ENCODE assay signal across 8 cellular contexts in genomic region chr3:57228734-57229505, GRCh38. TPM values are rescaled to one million over a fixed set of nuclear protein-coding genes. Genes with fewer than 3 reads are reported as not detected.
A peak's percentile ranks its signal among the peaks of the same experiment; 100 is the strongest.
DNase-seq lines count a peak whose midpoint lies in the region; ATAC-seq and TF ChIP-seq lines count a peak whose summit lies in the region.

No MANE protein-coding gene starts in this region.

- POLR2A ChIA-PET in WTC11 (lab: Charles Lee), result interaction anchor here (0.6 to 2.0 kb wide), 3 partner anchors 29 to 369 kb away, joined by 3 to 8 read pairs (median 4); partner anchors contain the start of genes ARF4 and HESX1

- no peak overlapping the region for H3K27ac Mint-ChIP-seq in WTC11

- H3K4me1 Mint-ChIP-seq in WTC11, result peaks cover 26% of the 10 kb centered on the region

- no peaks in the 10 kb centered on the region for H3K9me3 ChIP-seq in HUES48 (ENCODE audit: control insufficient read depth, insufficient read depth, low read length)

- ATAC-seq in WTC11, result no peak

- no peaks in the 10 kb centered on the region for H3K36me3 ChIP-seq in HUES48 (ENCODE audit: control insufficient read depth, insufficient read depth, low read length)

- H3K9ac ChIP-seq in HUES48 (ENCODE audit: low read depth, low read length), result no peak overlapping the region

- peaks cover 9% of the 10 kb centered on the region; the same call in 1 of the 2 replicates for H3K27me3 ChIP-seq in HUES48 (ENCODE audit: control insufficient read depth, insufficient read depth, low read length)

- H3K27ac ChIP-seq in HUES48 (ENCODE audit: low read depth, low read length), result no peak overlapping the region

- in situ Hi-C loops in Caki2 (cut with HindIII; ENCODE audit: low pct_unique_long_range_greater_than_20kb, low sequenced_read_pairs), result no loop called here

- H3K4me1 ChIP-seq in HUES48 (ENCODE audit: control insufficient read depth, insufficient read depth, low read length), result peaks cover 15% of the 10 kb centered on the region

- DNase-seq in Caki2 (ENCODE audit: low read depth) (peak; percentile 46), WTC11 (ENCODE audit: low spot score) (no peak), germinal center (ENCODE audit: low spot score) (peak; percentile 9), retinal pigment epithelial cell (ENCODE audit: low read depth) (no peak), mucosa of gallbladder (ENCODE audit: low spot score) (no peak), NCI-H1092 treated with DMSO at 0.1 percent for 48 hours (lab: John Stamatoyannopoulos, UW) (no peak), DMS153 (lab: John Stamatoyannopoulos, UW) (no peak)

- TF ChIP-seq CTCF in WTC11 (IDR thresholded peaks at IDR 0.05) (no peak), retinal pigment epithelial cell (conservative IDR thresholded peaks at IDR 0.05; ENCODE audit: low read depth, low read length) (no peak)

- H3K27me3 Mint-ChIP-seq in WTC11 (ENCODE audit: low read depth), result peaks cover 6% of the 10 kb centered on the region; the same call in 1 of the 2 replicates

- 0 out of 2 replicates have a peak, but pooled peaks cover 4% of the 10 kb centered on the region for H3K9me3 Mint-ChIP-seq in WTC11

- peak overlapping the region; percentile 91 for H3K4me3 Mint-ChIP-seq in WTC11

- CTCF ChIA-PET in WTC11 (lab: Charles Lee), result interaction anchor here (0.7 to 1.5 kb wide), 7 partner anchors 50 to 169 kb away, joined by 3 to 6 read pairs (median 4); no protein-coding TSS in a partner anchor

- H3K4me3 ChIP-seq in HUES48 (ENCODE audit: low read depth, low read length), result peak overlapping the region; percentile 92
- peak overlapping the region; percentile 86 for H3K4me3 ChIP-seq in retinal pigment epithelial cell (ENCODE audit: low read length)

- H3K36me3 Mint-ChIP-seq in WTC11, result peaks cover 5% of the 10 kb centered on the region; the same call in 1 of the 2 replicates

TF ChIP-seq in WTC11, 78 proteins besides CTCF, POLR2A, EP300 and RAD21 (continues in another document):
- no peak for TF ChIP-seq CBFB (CRISPR knock-in tag; IDR thresholded peaks at IDR 0.05; ENCODE audit: low read depth)
- no peak for TF ChIP-seq GRHL2 (CRISPR knock-in tag; IDR thresholded peaks at IDR 0.05; ENCODE audit: insufficient replicate concordance, severe bottlenecking)
- no peak for TF ChIP-seq ARID4B (CRISPR knock-in tag; IDR thresholded peaks at IDR 0.05; ENCODE audit: borderline replicate concordance)
- TF ChIP-seq ZBTB43 (CRISPR knock-in tag; IDR thresholded peaks at IDR 0.05), result no peak
- no peak for TF ChIP-seq MXD4 (CRISPR knock-in tag; IDR thresholded peaks at IDR 0.05; ENCODE audit: borderline replicate concordance)
- no peak for TF ChIP-seq CREM (CRISPR knock-in tag; IDR thresholded peaks at IDR 0.05)
- no peak for TF ChIP-seq SMAD4 (CRISPR knock-in tag; IDR thresholded peaks at IDR 0.05)
- no peak for TF ChIP-seq ZNF423 (CRISPR knock-in tag; IDR thresholded peaks at IDR 0.05)
- no peak for TF ChIP-seq ZNF425 (CRISPR knock-in tag; conservative IDR thresholded peaks at IDR 0.05)
- no peak for TF ChIP-seq NR3C1 (CRISPR knock-in tag; conservative IDR thresholded peaks at IDR 0.05; ENCODE audit: low read depth)
- no peak for TF ChIP-seq TEAD4 (CRISPR knock-in tag; IDR thresholded peaks at IDR 0.05)
- no peak for TF ChIP-seq MLX (CRISPR knock-in tag; IDR thresholded peaks at IDR 0.05)
- TF ChIP-seq SMAD3 (CRISPR knock-in tag; IDR thresholded peaks at IDR 0.05; ENCODE audit: borderline replicate concordance), result no peak
- no peak for TF ChIP-seq HMGXB4 (CRISPR knock-in tag; IDR thresholded peaks at IDR 0.05)

RNA-seq across cellular contexts. Expression of gene APPL1, which starts 1.4 kb away (rescaled TPM):
- 24.4 and 29.3 TPM in 2 replicates for total RNA-seq in Caki2 (2014; rRNA removed; shearing (Covaris generic); ENCODE audit: low replicate concordance)
- total RNA-seq in WTC11 (2021) (31.2 to 35.8 TPM (median 32.0 TPM) in 3 replicates), mucosa of gallbladder (39.9 TPM)

RNA-seq across cellular contexts. Expression of gene HESX1, which starts 29.1 kb away (rescaled TPM):
- 0.84 and 1.7 TPM in 2 replicates for total RNA-seq in Caki2 (2014; rRNA removed; shearing (Covaris generic); ENCODE audit: low replicate concordance)
- total RNA-seq in WTC11 (2021), result 4.5 to 5.6 TPM (median 4.8 TPM) in 3 replicates
- 0.52 TPM for total RNA-seq in mucosa of gallbladder

Comparison
In these comparisons a context has a peak if more than half of its experiments do, and no peak if none do; other contexts are left out.
1. DNase-seq: peak in Caki2 (single experiment) and germinal center (single experiment); none in WTC11 (single experiment), retinal pigment epithelial cell (single experiment), mucosa of gallbladder (single experiment), NCI-H1092 treated with DMSO at 0.1 percent for 48 hours (single experiment) and DMS153 (single experiment).